9 cellular contexts compared by ENCODE assay signal in genomic region chr21:20999567-21000169, GRCh38. TPM values are rescaled to one million over a fixed set of nuclear protein-coding genes. Genes with fewer than 3 reads are reported as not detected.
DNase-seq lines count a peak whose midpoint lies in the region; ATAC-seq and TF ChIP-seq lines count a peak whose summit lies in the region.
"Had no signal": no experiment of that assay in that cellular context is flagged by ENCODE, and none has a peak within 500 bp of the region (broad histone marks: within the 10 kb centered on the region; RNA-seq: fewer than 3 reads in every experiment).

No MANE protein-coding gene starts in this region.

- in situ Hi-C loops in SK-MEL-5 (cut with HindIII; ENCODE audit: low pct_unique_long_range_greater_than_20kb, low sequenced_read_pairs), result no loop called here

- H3K27ac Mint-ChIP-seq in chondrocyte (ENCODE audit: unreplicated experiment), result no peak overlapping the region
- H3K27ac Mint-ChIP-seq: dendritic cell treated with granulocyte-macrophage colony-stimulating factor and Interleukin-4, amounts not matched to agents 40 ng/mL and 50 ng/mL, for 4 days had no signal

- ATAC-seq in left lobe of liver, result peak; percentile 62
- ATAC-seq in HG03442 (IDR thresholded peaks at IDR 0.05; ENCODE audit: unreplicated experiment), result no peak

- peak overlapping the region; percentile 74 for H3K4me3 Mint-ChIP-seq in chondrocyte (ENCODE audit: unreplicated experiment)
- H3K4me3 Mint-ChIP-seq: dendritic cell treated with granulocyte-macrophage colony-stimulating factor and Interleukin-4, amounts not matched to agents 40 ng/mL and 50 ng/mL, for 4 days had no signal

- H3K27me3 ChIP-seq in testis, result no peaks in the 10 kb centered on the region

- no peaks in the 10 kb centered on the region for H3K27me3 Mint-ChIP-seq in chondrocyte (ENCODE audit: low read depth)

- peak; percentile 40 for DNase-seq in activated CD4-positive, alpha-beta T cell treated with anti-CD3 and anti-CD28 coated beads for 48 hours
- DNase-seq in activated CD4-positive, alpha-beta T cell treated with anti-CD3 and anti-CD28 coated beads, Interleukin-2, amount 50 U/mL, for 4 hours, result no peak
- DNase-seq in Jurkat, Clone E6-1 (ENCODE audit: low read depth, low spot score), result peak; percentile 12
- DNase-seq in SK-MEL-5 (ENCODE audit: low read depth, low spot score) (peak; percentile 76), chondrocyte (ENCODE audit: low spot score) (no peak), left lobe of liver (ENCODE audit: low spot score) (no peak), testis (peak; percentile 65)

- H3K36me3 ChIP-seq in testis (ENCODE audit: low read depth, missing control alignments), result no peaks in the 10 kb centered on the region

- TF ChIP-seq POLR2A in testis (IDR thresholded peaks at IDR 0.05), result no peak

- H3K9me3 Mint-ChIP-seq in chondrocyte (ENCODE audit: low read depth), result no peaks in the 10 kb centered on the region
- H3K9me3 Mint-ChIP-seq: dendritic cell treated with granulocyte-macrophage colony-stimulating factor and Interleukin-4, amounts not matched to agents 40 ng/mL and 50 ng/mL, for 4 days had no signal

- H3K36me3 Mint-ChIP-seq in chondrocyte (ENCODE audit: low read depth), result no peaks in the 10 kb centered on the region

- no peak overlapping the region for H3K4me3 ChIP-seq in Jurkat, Clone E6-1 (ENCODE audit: low read length)
- H3K4me3 ChIP-seq in testis, result no peak overlapping the region

- peak; percentile 96 for TF ChIP-seq CTCF in chondrocyte (IDR thresholded peaks at IDR 0.05)
- peak; percentile 61 to 66 (median 65) for TF ChIP-seq CTCF in testis (IDR thresholded peaks at IDR 0.05)

- peaks cover 6% of the 10 kb centered on the region for H3K4me1 ChIP-seq in testis

- no peak overlapping the region for H3K27ac ChIP-seq in testis

- peaks cover 51% of the 10 kb centered on the region for H3K4me1 Mint-ChIP-seq in chondrocyte (ENCODE audit: low read depth)

- intact Hi-C loops in testis (cut with DNase I; ENCODE audit: low total_unique reads), result no loop called here

- no peaks in the 10 kb centered on the region for H3K9me3 ChIP-seq in testis

- WGBS in testis, 2 donors, result 18 to 23% methylated on average over 4 of the region's 4 CpGs

RNA-seq across cellular contexts. Expression of gene NCAM2, which starts 1.5 kb away (rescaled TPM):
- polyA plus RNA-seq in Jurkat, Clone E6-1 (2012; ENCODE audit: insufficient read depth, insufficient read length), result not detected
- 5.2 and 7.3 TPM in 2 replicates for total RNA-seq in SK-MEL-5 (2014; rRNA removed; shearing (Covaris generic))
- polyA plus RNA-seq in SK-MEL-5 (2015; cell fraction: cytosol; rRNA removed), result 2.1 and 3.8 TPM in 2 replicates
- polyA plus RNA-seq in SK-MEL-5 (2015; cell fraction: nucleus; rRNA removed), result 0.46 and 3.7 TPM in 2 replicates
- 16.3 to 102 TPM (median 17.0 TPM) in 3 replicates for total RNA-seq in chondrocyte
- 0.53 TPM for total RNA-seq in left lobe of liver
- 10 to 100 TPM; 22.4 to 26.1 TPM for total RNA-seq in testis
- 26.9 TPM for polyA plus RNA-seq in testis (ENCODE audit: insufficient read depth, low read depth, low replicate concordance)

Comparison
In these comparisons a context has a peak if more than half of its experiments do, and no peak if none do; other contexts are left out.
1. DNase-seq: peak in activated CD4-positive, alpha-beta T cell treated with anti-CD3 and anti-CD28 coated beads for 48 hours (single experiment), Jurkat, Clone E6-1 (single experiment), SK-MEL-5 (single experiment) and testis (single experiment); none in activated CD4-positive, alpha-beta T cell treated with anti-CD3 and anti-CD28 coated beads, Interleukin-2, amount 50 U/mL, for 4 hours (0 of 2), chondrocyte (single experiment) and left lobe of liver (single experiment).